In genomic region chr13:112956516-112957294, GRCh38 we compare ENCODE assay signal across 1 cellular context.
TF ChIP-seq lines count a peak whose summit lies in the region.

No MANE protein-coding gene starts in this region.

TF ChIP-seq in IMR-90, 13 proteins besides CTCF, POLR2A, EP300 and RAD21:
- TF ChIP-seq CEBPB (IDR thresholded peaks at IDR 0.05; ENCODE audit: low read depth, low read length) (no peak), FOS (IDR thresholded peaks at IDR 0.05; ENCODE audit: low read depth, low read length) (no peak), NFE2L2 (IDR thresholded peaks at IDR 0.05; ENCODE audit: low read depth, low read length) (no peak), USF2 (IDR thresholded peaks at IDR 0.05; ENCODE audit: low read depth, low read length) (no peak), RCOR1 (IDR thresholded peaks at IDR 0.05; ENCODE audit: insufficient replicate concordance, low read length) (no peak), BHLHE40 (IDR thresholded peaks at IDR 0.05; ENCODE audit: low read depth, low read length) (no peak), CHD1 (IDR thresholded peaks at IDR 0.05; ENCODE audit: low read depth, low read length) (no peak), MAZ (IDR thresholded peaks at IDR 0.05; ENCODE audit: borderline replicate concordance, low read depth, low read length) (no peak), RFX5 (IDR thresholded peaks at IDR 0.05; ENCODE audit: low read depth, low read length) (no peak)
- TF ChIP-seq, protein P1, sequence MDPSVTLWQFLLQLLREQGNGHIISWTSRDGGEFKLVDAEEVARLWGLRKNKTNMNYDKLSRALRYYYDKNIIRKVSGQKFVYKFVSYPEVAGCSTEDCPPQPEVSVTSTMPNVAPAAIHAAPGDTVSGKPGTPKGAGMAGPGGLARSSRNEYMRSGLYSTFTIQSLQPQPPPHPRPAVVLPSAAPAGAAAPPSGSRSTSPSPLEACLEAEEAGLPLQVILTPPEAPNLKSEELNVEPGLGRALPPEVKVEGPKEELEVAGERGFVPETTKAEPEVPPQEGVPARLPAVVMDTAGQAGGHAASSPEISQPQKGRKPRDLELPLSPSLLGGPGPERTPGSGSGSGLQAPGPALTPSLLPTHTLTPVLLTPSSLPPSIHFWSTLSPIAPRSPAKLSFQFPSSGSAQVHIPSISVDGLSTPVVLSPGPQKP (IDR thresholded peaks at IDR 0.05; ENCODE audit: borderline replicate concordance, low read depth, low read length): no peak
